ENCODE assay signal across 14 cellular contexts in genomic region chr3:119831022-119831421, GRCh38. TPM values are rescaled to one million over a fixed set of nuclear protein-coding genes. Genes with fewer than 3 reads are reported as not detected.
DNase-seq lines count a peak whose midpoint lies in the region; ATAC-seq, FAIRE-seq and TF ChIP-seq lines count a peak whose summit lies in the region.
"Had no signal": no experiment of that assay in that cellular context is flagged by ENCODE, and none has a peak within 500 bp of the region (broad histone marks: within the 10 kb centered on the region; RNA-seq: fewer than 3 reads in every experiment).

No MANE protein-coding gene starts in this region.

- CTCF ChIA-PET in AG04450 (lab: Charles Lee) = interaction anchor here (1.0 to 2.2 kb wide), 5 partner anchors 8 to 586 kb away, joined by 3 to 7 read pairs (median 5); no protein-coding TSS in a partner anchor

- no peak overlapping the region for H3K4me3 Mint-ChIP-seq in stimulated activated memory B cell treated with anti-CD40 and anti-IgM and Interleukin-4, amounts not matched to agents 10 μg/mL and 1 μg/mL and 100 μg/mL, for 72 hours

- H3K4me3 ChIP-seq in AG04450 (ENCODE audit: low read depth, low read length) = no peak overlapping the region
- H3K4me3 ChIP-seq in fibroblast of the aortic adventitia (ENCODE audit: low read depth, low read length) = no peak overlapping the region
- H3K4me3 ChIP-seq: dorsolateral prefrontal cortex, heart left ventricle had no signal

- TF ChIP-seq CTCF in AG04450 (IDR thresholded peaks at IDR 0.05; ENCODE audit: low read depth, low read length) (0 out of 2 replicates have a peak, but pooled peaks have one; percentile 8), fibroblast of the aortic adventitia (IDR thresholded peaks at IDR 0.05; ENCODE audit: insufficient read depth, low read length) (peak; percentile 9), GM20000 (IDR thresholded peaks at IDR 0.05; ENCODE audit: extremely low read depth, missing control alignments) (no peak)

- no peaks in the 10 kb centered on the region for H3K27me3 Mint-ChIP-seq in stimulated activated memory B cell treated with anti-CD40 and anti-IgM and Interleukin-4, amounts not matched to agents 10 μg/mL and 1 μg/mL and 100 μg/mL, for 72 hours

- DNase-seq in AG04450 (ENCODE audit: low read depth, low spot score) (no peak), GM19239 (ENCODE audit: insufficient read length, low spot score) (no peak), RPMI7951 (ENCODE audit: low read depth) (peak; percentile 33), fibroblast of the aortic adventitia (ENCODE audit: low read depth) (no peak), GM20000 (ENCODE audit: low spot score) (no peak)
- no peak for DNase-seq in activated CD8-positive, alpha-beta memory T cell treated with anti-CD3 and anti-CD28 coated beads, Interleukin-2, amount 50 U/mL, for 48 hours
- DNase-seq: activated CD4-positive, alpha-beta T cell treated with anti-CD3 and anti-CD28 coated beads, Interleukin-2, amount 50 U/mL, for 4 hours; activated naive CD4-positive, alpha-beta T cell treated with anti-CD3 and anti-CD28 coated beads, Interleukin-2, amount 50 U/mL, for 16 hours; dorsolateral prefrontal cortex; heart left ventricle; NCI-H2107 had no signal

- no peaks in the 10 kb centered on the region for H3K9me3 ChIP-seq in AG04450 (ENCODE audit: control insufficient read depth, insufficient read depth, low read length)
- H3K9me3 ChIP-seq: heart left ventricle had no signal

- H3K4me1 Mint-ChIP-seq in stimulated activated memory B cell treated with anti-CD40 and anti-IgM and Interleukin-4, amounts not matched to agents 10 μg/mL and 1 μg/mL and 100 μg/mL, for 72 hours = peaks cover 16% of the 10 kb centered on the region

- H3K27me3 ChIP-seq in AG04450 (ENCODE audit: control insufficient read depth, insufficient read depth, low read length) = no peaks in the 10 kb centered on the region
- H3K27me3 ChIP-seq: dorsolateral prefrontal cortex, heart left ventricle had no signal

- H3K27ac Mint-ChIP-seq in stimulated activated memory B cell treated with anti-CD40 and anti-IgM and Interleukin-4, amounts not matched to agents 10 μg/mL and 1 μg/mL and 100 μg/mL, for 72 hours = no peak overlapping the region

- POLR2A ChIA-PET in AG04450 (lab: Yijun Ruan, JAX) = no interaction called here

- no peak overlapping the region for H3K27ac ChIP-seq in AG04450 (ENCODE audit: low read depth, low read length)
- H3K27ac ChIP-seq: dorsolateral prefrontal cortex, heart left ventricle had no signal

- no peak for ATAC-seq in HG03196 (IDR thresholded peaks at IDR 0.05; ENCODE audit: unreplicated experiment)
- no peak for ATAC-seq in stimulated activated memory B cell treated with anti-CD40 and anti-IgM and Interleukin-4, amounts not matched to agents 10 μg/mL and 1 μg/mL and 100 μg/mL, for 72 hours
- ATAC-seq: heart left ventricle had no signal

- H3K9me3 Mint-ChIP-seq in stimulated activated memory B cell treated with anti-CD40 and anti-IgM and Interleukin-4, amounts not matched to agents 10 μg/mL and 1 μg/mL and 100 μg/mL, for 72 hours = no peaks in the 10 kb centered on the region

- peaks cover 28% of the 10 kb centered on the region for H3K36me3 Mint-ChIP-seq in stimulated activated memory B cell treated with anti-CD40 and anti-IgM and Interleukin-4, amounts not matched to agents 10 μg/mL and 1 μg/mL and 100 μg/mL, for 72 hours

- peak; percentile 75 for FAIRE-seq in GM19239 (lab: Jason Lieb, UNC)

RNA-seq across cellular contexts. Expression of gene NR1I2, which starts 49.1 kb away (rescaled TPM):
- polyA plus RNA-seq in AG04450 (2011; rRNA removed) = not detected in 2 replicates
- not detected in 2 replicates for polyA minus RNA-seq in AG04450 (2011; rRNA and poly(A)+ RNA removed)
- total RNA-seq in RPMI7951 (2014; rRNA removed; shearing (Covaris generic)) = 0.12 TPM in 1 of 2 replicates, not detected in the other
- total RNA-seq in fibroblast of the aortic adventitia (ENCODE audit: low replicate concordance) = 0.27 TPM in 1 of 2 replicates, not detected in the other
- total RNA-seq: pulmonary artery endothelial cell had no signal
